Comparison of ENCODE assay signal across 14 cellular contexts in genomic region chr2:67871696-67872320, GRCh38.
DNase-seq lines count a peak whose midpoint lies in the region; ATAC-seq and TF ChIP-seq lines count a peak whose summit lies in the region.
"Had no signal": no experiment of that assay in that cellular context is flagged by ENCODE, and none has a peak within 500 bp of the region (broad histone marks: within the 10 kb centered on the region; RNA-seq: fewer than 3 reads in every experiment).

No MANE protein-coding gene starts in this region.

- no peaks in the 10 kb centered on the region for H3K36me3 Mint-ChIP-seq in stimulated activated memory B cell treated with anti-CD40 and anti-IgM and Interleukin-4, amounts not matched to agents 10 μg/mL and 1 μg/mL and 100 μg/mL, for 72 hours

- ATAC-seq in SK-N-SH treated with all-trans-retinoic acid at 6 μM for 48 hours, result peak; percentile 90
- peak; percentile 31 for ATAC-seq in stimulated activated memory B cell treated with anti-CD40 and anti-IgM and Interleukin-4, amounts not matched to agents 10 μg/mL and 1 μg/mL and 100 μg/mL, for 72 hours
- ATAC-seq in sciatic nerve, result no peak
- no peak for ATAC-seq in GM18909 (IDR thresholded peaks at IDR 0.05; ENCODE audit: poor library complexity, unreplicated experiment)

- intact Hi-C loops in sciatic nerve (cut with DNase I), result no loop called here

- H3K4me3 Mint-ChIP-seq in stimulated activated memory B cell treated with anti-CD40 and anti-IgM and Interleukin-4, amounts not matched to agents 10 μg/mL and 1 μg/mL and 100 μg/mL, for 72 hours, result no peak overlapping the region
- H3K4me3 Mint-ChIP-seq: activated T-helper 1 cell treated with anti-CD3 and anti-CD28 coated beads, Interleukin-12 subunit alpha, Interleukin-12 subunit beta, Interleukin-2, Interleukin-4 antibody, amounts not matched to agents 30 ng/mL and 10 ng/mL and 1 ng/mL, durations not matched to agents 14 hours and 24 hours and 36 hours had no signal

- H3K27ac Mint-ChIP-seq in stimulated activated memory B cell treated with anti-CD40 and anti-IgM and Interleukin-4, amounts not matched to agents 10 μg/mL and 1 μg/mL and 100 μg/mL, for 72 hours, result no peak overlapping the region
- H3K27ac Mint-ChIP-seq: activated T-helper 1 cell treated with anti-CD3 and anti-CD28 coated beads, Interleukin-12 subunit alpha, Interleukin-12 subunit beta, Interleukin-2, Interleukin-4 antibody, amounts not matched to agents 30 ng/mL and 10 ng/mL and 1 ng/mL, durations not matched to agents 14 hours and 24 hours and 36 hours had no signal

- CTCF ChIA-PET in GM10248 (lab: Yijun Ruan, JAX), result interaction anchor here (0.8 to 2.5 kb wide), 4 partner anchors 8 to 25 kb away, joined by 3 to 14 read pairs (median 4); no protein-coding TSS in a partner anchor

- H3K9me3 Mint-ChIP-seq in stimulated activated memory B cell treated with anti-CD40 and anti-IgM and Interleukin-4, amounts not matched to agents 10 μg/mL and 1 μg/mL and 100 μg/mL, for 72 hours, result no peaks in the 10 kb centered on the region
- H3K9me3 Mint-ChIP-seq: activated T-helper 1 cell treated with anti-CD3 and anti-CD28 coated beads, Interleukin-12 subunit alpha, Interleukin-12 subunit beta, Interleukin-2, Interleukin-4 antibody, amounts not matched to agents 30 ng/mL and 10 ng/mL and 1 ng/mL, durations not matched to agents 14 hours and 24 hours and 36 hours had no signal

- no peaks in the 10 kb centered on the region for H3K4me1 Mint-ChIP-seq in stimulated activated memory B cell treated with anti-CD40 and anti-IgM and Interleukin-4, amounts not matched to agents 10 μg/mL and 1 μg/mL and 100 μg/mL, for 72 hours

- no peak for TF ChIP-seq CTCF in GM10248 (IDR thresholded peaks at IDR 0.05; ENCODE audit: control extremely low read depth, extremely low read depth, low read depth, missing control alignments)

- peaks cover 24% of the 10 kb centered on the region for H3K27me3 Mint-ChIP-seq in stimulated activated memory B cell treated with anti-CD40 and anti-IgM and Interleukin-4, amounts not matched to agents 10 μg/mL and 1 μg/mL and 100 μg/mL, for 72 hours

- POLR2A ChIA-PET in GM10248 (lab: Yijun Ruan, JAX), result no interaction called here

- peak; percentile 76 for DNase-seq in GM03348 (ENCODE audit: low spot score)
- peak; percentile 88 for DNase-seq in glomerular visceral epithelial cell (ENCODE audit: extremely low spot score)
- no peak for DNase-seq in sciatic nerve (ENCODE audit: low spot score)
- no peak for DNase-seq in GM10248 (ENCODE audit: extremely low spot score)
- DNase-seq in mucosa of gallbladder (ENCODE audit: low spot score), result no peak
- DNase-seq: colonic mucosa; NCI-H146; stimulated activated CD4-positive, alpha-beta T cell treated with anti-CD3 and anti-CD28 coated beads, Interleukin-1b, Interleukin-23, amount 100 ng/mL, for 48 hours; substantia nigra; WERI-Rb-1 had no signal

TF ChIP-seq in SK-N-SH treated with all-trans-retinoic acid at 6 μM for 48 hours, 23 proteins besides CTCF, POLR2A, EP300 and RAD21:
- TF ChIP-seq ZFP30 (CRISPR knock-in tag; IDR thresholded peaks at IDR 0.05) (no peak), TSHZ2 (CRISPR knock-in tag; IDR thresholded peaks at IDR 0.05) (no peak), ESRRG (CRISPR knock-in tag; IDR thresholded peaks at IDR 0.05) (no peak), BACH2 (CRISPR knock-in tag; IDR thresholded peaks at IDR 0.05; ENCODE audit: borderline replicate concordance) (no peak), PATZ1 (CRISPR knock-in tag; IDR thresholded peaks at IDR 0.05; ENCODE audit: borderline replicate concordance) (no peak), ZNF565 (CRISPR knock-in tag; conservative IDR thresholded peaks at IDR 0.05; ENCODE audit: low read depth) (no peak), OSR1 (CRISPR knock-in tag; IDR thresholded peaks at IDR 0.05) (no peak; the same call in 1 of the 2 replicates), GLIS3 (CRISPR knock-in tag; IDR thresholded peaks at IDR 0.05) (no peak), CSRNP3 (CRISPR knock-in tag; IDR thresholded peaks at IDR 0.05) (no peak), ZNF8 (CRISPR knock-in tag; IDR thresholded peaks at IDR 0.05) (no peak), CSDC2 (CRISPR knock-in tag; IDR thresholded peaks at IDR 0.05) (no peak), TOX (CRISPR knock-in tag; IDR thresholded peaks at IDR 0.05; ENCODE audit: borderline replicate concordance) (no peak), ZNF70 (CRISPR knock-in tag; IDR thresholded peaks at IDR 0.05) (no peak)

Comparison
In these comparisons a context has a peak if more than half of its experiments do, and no peak if none do; other contexts are left out.
1. DNase-seq: peak in GM03348 (single experiment) and glomerular visceral epithelial cell (single experiment); none in sciatic nerve (single experiment), GM10248 (single experiment) and mucosa of gallbladder (single experiment).
2. ATAC-seq: peak in SK-N-SH treated with all-trans-retinoic acid at 6 μM for 48 hours (single experiment) and stimulated activated memory B cell treated with anti-CD40 and anti-IgM and Interleukin-4, amounts not matched to agents 10 μg/mL and 1 μg/mL and 100 μg/mL, for 72 hours (single experiment); none in sciatic nerve (single experiment) and GM18909 (single experiment).